In the genomic region with DNA sequence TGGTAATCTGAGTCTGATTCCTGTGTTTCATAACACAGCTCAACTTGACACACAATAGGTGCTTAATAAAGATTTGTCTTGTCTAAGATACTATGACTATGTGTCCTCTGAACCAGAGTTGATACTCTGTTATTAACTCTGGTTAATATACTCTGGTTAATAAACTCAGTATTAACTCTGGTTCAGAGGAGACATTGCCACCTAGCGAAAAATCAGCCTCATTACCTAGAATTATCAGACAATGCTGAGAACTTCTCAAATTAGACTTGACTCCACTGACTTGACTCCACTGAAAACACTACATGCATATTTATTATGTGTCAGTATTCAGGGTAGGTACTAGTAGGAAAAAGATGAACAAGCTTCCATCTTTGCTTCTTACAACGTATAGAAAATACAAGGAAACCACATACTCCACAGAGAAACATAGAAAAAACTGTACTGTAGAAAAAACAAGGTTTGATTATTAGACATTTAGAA, we compare ENCODE assay signal across 8 cellular contexts.
DNase-seq lines count a peak whose midpoint lies in the region; ATAC-seq, FAIRE-seq and TF ChIP-seq lines count a peak whose summit lies in the region.

No MANE protein-coding gene starts in this region.

- POLR2A ChIA-PET in RWPE1 (lab: Yijun Ruan, JAX; ENCODE audit: low non-redundant PET) = no interaction called here
- POLR2A ChIA-PET in H1 (lab: Charles Lee; ENCODE audit: partially characterized antibody) = no interaction called here

- H3K14ac ChIP-seq in H1 (ENCODE audit: insufficient read length) = no peak overlapping the region

- H3K23me2 ChIP-seq in H1 (ENCODE audit: low read depth, low read length) = no peaks in the 10 kb centered on the region

- no peak overlapping the region for H3K23ac ChIP-seq in H1 (ENCODE audit: insufficient read length)

- no peak overlapping the region for H3K9ac ChIP-seq in H1 (replicated peaks in 1 of 4; ENCODE audit: extremely low read depth in 1 of 4, low read depth in 3 of 4, low read length in 3 of 4)

- no peak overlapping the region for H2BK12ac ChIP-seq in H1 (ENCODE audit: low read depth, low read length)

- WGBS in H1 (ENCODE audit: extremely low coverage in 1 of 2, insufficient coverage in 1 of 2, insufficient read length in 1 of 2, insufficient replicate concordance in 2 of 2, low coverage in 1 of 2, low lambda C conversion rate in 2 of 2, missing lambda C conversion rate in 1 of 2), 2 experiments = 2% methylated on average over 2 of the region's 2 CpGs; no CpG with 5 or more reads in 1 of the 2 experiments

- no peaks in the 10 kb centered on the region for H3K27me3 Mint-ChIP-seq in activated CD4-positive, alpha-beta T cell treated with anti-CD3 and anti-CD28 coated beads, Interleukin-2, amount 10 ng/mL, durations not matched to agents 24 days and 14 days
- H3K27me3 Mint-ChIP-seq in activated naive CD4-positive, alpha-beta T cell treated with anti-CD3 and anti-CD28 coated beads, Interleukin-2, amount 10 ng/mL, durations not matched to agents 7 days and 5 days = no peaks in the 10 kb centered on the region

- H2BK120ac ChIP-seq in H1 (replicated peaks; ENCODE audit: low read depth, low read length) = no peak overlapping the region

- peak overlapping the region; percentile 77 for H3K27ac Mint-ChIP-seq in activated CD4-positive, alpha-beta T cell treated with anti-CD3 and anti-CD28 coated beads, Interleukin-2, amount 10 ng/mL, durations not matched to agents 24 days and 14 days
- no peak overlapping the region for H3K27ac Mint-ChIP-seq in activated naive CD4-positive, alpha-beta T cell treated with anti-CD3 and anti-CD28 coated beads, Interleukin-2, amount 10 ng/mL, durations not matched to agents 7 days and 5 days

- H3K27ac ChIP-seq in RWPE1 (no peak overlapping the region), H1 (ENCODE audit: low read depth, low read length) (no peak overlapping the region)

- H3K36me3 Mint-ChIP-seq in activated CD4-positive, alpha-beta T cell treated with anti-CD3 and anti-CD28 coated beads, Interleukin-2, amount 10 ng/mL, durations not matched to agents 24 days and 14 days (ENCODE audit: low read depth) = peaks cover 42% of the 10 kb centered on the region
- peaks cover 1% of the 10 kb centered on the region for H3K36me3 Mint-ChIP-seq in activated naive CD4-positive, alpha-beta T cell treated with anti-CD3 and anti-CD28 coated beads, Interleukin-2, amount 10 ng/mL, durations not matched to agents 7 days and 5 days

- H3K4me1 ChIP-seq in H1 (replicated peaks in 1 of 4; ENCODE audit: control insufficient read depth in 3 of 4, insufficient read depth in 4 of 4, low read length in 3 of 4) (no peaks in the 10 kb centered on the region), mucosa of descending colon (ENCODE audit: low read depth) (no peaks in the 10 kb centered on the region)

- H3K9me3 Mint-ChIP-seq in activated CD4-positive, alpha-beta T cell treated with anti-CD3 and anti-CD28 coated beads, Interleukin-2, amount 10 ng/mL, durations not matched to agents 24 days and 14 days = no peaks in the 10 kb centered on the region
- no peaks in the 10 kb centered on the region for H3K9me3 Mint-ChIP-seq in activated naive CD4-positive, alpha-beta T cell treated with anti-CD3 and anti-CD28 coated beads, Interleukin-2, amount 10 ng/mL, durations not matched to agents 7 days and 5 days

- ATAC-seq in GM21723 (IDR thresholded peaks at IDR 0.05; ENCODE audit: unreplicated experiment) (peak; percentile 89), mucosa of descending colon (peak; percentile 73)

- H3K27me3 ChIP-seq in H1 (replicated peaks in 1 of 4; ENCODE audit: control insufficient read depth in 3 of 4, extremely low read depth in 1 of 4, insufficient read depth in 3 of 4, low read length in 3 of 4) = no peaks in the 10 kb centered on the region

- H3K4me2 ChIP-seq in H1 (ENCODE audit: insufficient read depth in 1 of 2, low read depth in 2 of 2, low read length in 2 of 2) = no peak overlapping the region

- no peaks in the 10 kb centered on the region for H3K79me2 ChIP-seq in H1 (ENCODE audit: control insufficient read depth in 1 of 2, insufficient read depth in 2 of 2, low read length in 2 of 2)

- H2BK15ac ChIP-seq in H1 (ENCODE audit: low read length) = no peak overlapping the region

- H4K5ac ChIP-seq in H1 (ENCODE audit: insufficient read length, low read depth, low read length) = no peak overlapping the region

- no peak overlapping the region for H2BK20ac ChIP-seq in H1 (ENCODE audit: low read length)

- FAIRE-seq in H1 (lab: Jason Lieb, UNC) = peak; percentile 80

- TF ChIP-seq EP300 in H1 (IDR thresholded peaks at IDR 0.05; ENCODE audit: borderline replicate concordance in 1 of 2, low read depth in 2 of 2, low read length in 2 of 2) = no peak

- H3K79me1 ChIP-seq in H1 (ENCODE audit: low read depth, low read length) = no peaks in the 10 kb centered on the region

- no peak overlapping the region for H3K18ac ChIP-seq in H1 (ENCODE audit: extremely low read depth, low read length)

- no peak overlapping the region for H3K4me3 ChIP-seq in H1 (ENCODE audit: extremely low read depth in 1 of 4, insufficient read depth in 2 of 4, low read depth in 3 of 4, low read length in 4 of 4)
- no peak overlapping the region for H3K4me3 ChIP-seq in mucosa of descending colon

- no peak overlapping the region for H2AFZ ChIP-seq in H1 (ENCODE audit: low read length)

- no peak for TF ChIP-seq POLR2A in H1 (IDR thresholded peaks at IDR 0.05; ENCODE audit: control extremely low read depth in 1 of 2, low read depth in 2 of 2, low read length in 2 of 2)

- H4K8ac ChIP-seq in H1 (ENCODE audit: extremely low read depth, insufficient read depth, low read length) = no peak overlapping the region

- no peak overlapping the region for H4K91ac ChIP-seq in H1 (replicated peaks; ENCODE audit: insufficient read length, low read length)

- no peaks in the 10 kb centered on the region for H3K9me3 ChIP-seq in H1 (ENCODE audit: insufficient read depth in 2 of 2, low read depth in 1 of 2, low read length in 1 of 2)
- no peaks in the 10 kb centered on the region for H3K9me3 ChIP-seq in mucosa of descending colon

- no peak overlapping the region for H3K56ac ChIP-seq in H1 (replicated peaks; ENCODE audit: insufficient read length, low read depth, low read length)

- H3K4me1 Mint-ChIP-seq in activated CD4-positive, alpha-beta T cell treated with anti-CD3 and anti-CD28 coated beads, Interleukin-2, amount 10 ng/mL, durations not matched to agents 24 days and 14 days = peaks cover 8% of the 10 kb centered on the region
- H3K4me1 Mint-ChIP-seq in activated naive CD4-positive, alpha-beta T cell treated with anti-CD3 and anti-CD28 coated beads, Interleukin-2, amount 10 ng/mL, durations not matched to agents 7 days and 5 days = peaks cover 4% of the 10 kb centered on the region

- no peaks in the 10 kb centered on the region for H4K20me1 ChIP-seq in H1 (replicated peaks in 1 of 2; ENCODE audit: control insufficient read depth in 1 of 2, insufficient read depth in 2 of 2, low read length in 2 of 2)

- H3K36me3 ChIP-seq in H1 (ENCODE audit: control insufficient read depth in 2 of 4, insufficient read depth in 4 of 4, low read length in 3 of 4) (no peaks in the 10 kb centered on the region; a peak in 1 of 8 replicates), mucosa of descending colon (ENCODE audit: low read depth) (no peaks in the 10 kb centered on the region)

- DNase-seq in activated CD4-positive, alpha-beta T cell treated with anti-CD3 and anti-CD28 coated beads, Interleukin-2, amount 10 ng/mL, durations not matched to agents 24 days and 14 days = peak; percentile 61
- no peak for DNase-seq in activated CD4-positive, alpha-beta T cell treated with anti-CD3 and anti-CD28 coated beads, Interleukin-2, amount 50 U/mL, for 1 hour
- DNase-seq in HuH-7 (ENCODE audit: low spot score) (peak; percentile 11), RWPE1 (ENCODE audit: low spot score) (peak; percentile 36), H1 (ENCODE audit: low read depth in 1 of 2, low spot score in 2 of 2) (no peak), mucosa of descending colon (peak in 1 of 3 donors; percentile 39)
- DNase-seq in activated naive CD4-positive, alpha-beta T cell treated with anti-CD3 and anti-CD28 coated beads, Interleukin-2, amount 10 ng/mL, durations not matched to agents 7 days and 5 days = no peak

- TF ChIP-seq CTCF in RWPE1 (conservative IDR thresholded peaks at IDR 0.05; ENCODE audit: low read depth) (peak; percentile 82), H1 (IDR thresholded peaks at IDR 0.05; ENCODE audit: control extremely low read depth in 1 of 3, insufficient read depth in 1 of 3, low read depth in 1 of 3, low read length in 3 of 3) (peak in 2 of 3 experiments; percentile 43 to 71; a peak in 2 of 4 replicates), mucosa of descending colon (IDR thresholded peaks at IDR 0.05) (no peak)

- CTCF ChIA-PET in RWPE1 (lab: Yijun Ruan, JAX) (interaction anchor here (0.5 to 1.3 kb wide), 4 partner anchors 8 to 174 kb away, joined by 3 to 4 read pairs (median 4); no protein-coding TSS in a partner anchor), H1 (lab: Charles Lee; ENCODE audit: partially characterized antibody) (interaction anchor here (0.7 to 4.3 kb wide), 27 partner anchors 8 to 474 kb away, joined by 3 to 78 read pairs (median 4); partner anchors contain the start of gene ALDH8A1)
- CTCF ChIA-PET in activated naive CD4-positive, alpha-beta T cell treated with anti-CD3 and anti-CD28 coated beads, Interleukin-2, amount 10 ng/mL, durations not matched to agents 7 days and 5 days (lab: Charles Lee) = interaction anchor here (0.6 to 2.6 kb wide), 12 partner anchors 16 to 493 kb away, joined by 3 to 13 read pairs (median 3); no protein-coding TSS in a partner anchor

- H2BK5ac ChIP-seq in H1 (ENCODE audit: low read depth, low read length) = no peak overlapping the region

- no peak overlapping the region for H2AK5ac ChIP-seq in H1 (ENCODE audit: low read depth, low read length)

- no peak overlapping the region for H3K4me3 Mint-ChIP-seq in activated CD4-positive, alpha-beta T cell treated with anti-CD3 and anti-CD28 coated beads, Interleukin-2, amount 10 ng/mL, durations not matched to agents 24 days and 14 days
- H3K4me3 Mint-ChIP-seq in activated naive CD4-positive, alpha-beta T cell treated with anti-CD3 and anti-CD28 coated beads, Interleukin-2, amount 10 ng/mL, durations not matched to agents 7 days and 5 days = no peak overlapping the region

- intact Hi-C loops in activated CD4-positive, alpha-beta T cell treated with anti-CD3 and anti-CD28 coated beads, Interleukin-2, amount 10 ng/mL, durations not matched to agents 24 days and 14 days (cut with micrococcal nuclease) = loop anchor here (5.0 kb wide), 2 partner anchors 226 to 276 kb away; no protein-coding TSS in a partner anchor
- intact Hi-C loops in mucosa of descending colon (cut with DNase I, micrococcal nuclease) = no loop called here

- no peak overlapping the region for H3K4ac ChIP-seq in H1 (replicated peaks; ENCODE audit: insufficient read length, low read depth, low read length)

- peak; percentile 78 to 81 for TF ChIP-seq RAD21 in H1 (IDR thresholded peaks at IDR 0.05 in 1 of 2, conservative IDR thresholded peaks at IDR 0.05 in 1 of 2; ENCODE audit: low read depth in 2 of 2, low read length in 2 of 2)

TF ChIP-seq in H1, 55 proteins besides CTCF, POLR2A, EP300 and RAD21 (continues in another document):
- no peak for TF ChIP-seq ASH2L (IDR thresholded peaks at IDR 0.05; ENCODE audit: low read length)
- no peak for TF ChIP-seq JUND (IDR thresholded peaks at IDR 0.05; ENCODE audit: low read length)
- no peak for TF ChIP-seq NRF1 (IDR thresholded peaks at IDR 0.05; ENCODE audit: low read depth, low read length)

Comparison
In these comparisons a context has a peak if more than half of its experiments do, and no peak if none do; other contexts are left out.
1. DNase-seq: peak in activated CD4-positive, alpha-beta T cell treated with anti-CD3 and anti-CD28 coated beads, Interleukin-2, amount 10 ng/mL, durations not matched to agents 24 days and 14 days (single experiment), HuH-7 (single experiment) and RWPE1 (single experiment); none in activated CD4-positive, alpha-beta T cell treated with anti-CD3 and anti-CD28 coated beads, Interleukin-2, amount 50 U/mL, for 1 hour (single experiment), H1 (0 of 2) and activated naive CD4-positive, alpha-beta T cell treated with anti-CD3 and anti-CD28 coated beads, Interleukin-2, amount 10 ng/mL, durations not matched to agents 7 days and 5 days (single experiment).